In genomic region chr20:39706089-39706721, GRCh38 we compare ENCODE assay signal across 24 cellular contexts.
DNase-seq lines count a peak whose midpoint lies in the region; ATAC-seq and TF ChIP-seq lines count a peak whose summit lies in the region.
"Had no signal": no experiment of that assay in that cellular context is flagged by ENCODE, and none has a peak within 500 bp of the region (broad histone marks: within the 10 kb centered on the region; RNA-seq: fewer than 3 reads in every experiment).

No MANE protein-coding gene starts in this region.

- intact Hi-C loops in sciatic nerve (cut with DNase I) = no loop called here

- no peak overlapping the region for H3K4me3 ChIP-seq in fibroblast of mammary gland (ENCODE audit: control insufficient read depth, low read depth, low read length)
- H3K4me3 ChIP-seq: ascending aorta, BLaER1, SJSA1, transverse colon had no signal

- DNase-seq in NCI-H345 (lab: John Stamatoyannopoulos, UW) = peak; percentile 55
- DNase-seq in NCI-H345 treated with DMSO at 0.1 percent for 48 hours (lab: John Stamatoyannopoulos, UW; ENCODE audit: unreplicated experiment) = no peak
- peak; percentile 73 for DNase-seq in NCI-H2171 (lab: John Stamatoyannopoulos, UW)
- DNase-seq in fibroblast of mammary gland (ENCODE audit: low read depth) = peak; percentile 71
- DNase-seq in sciatic nerve (ENCODE audit: low spot score) = peak; percentile 63
- DNase-seq in Ammon's horn (ENCODE audit: low spot score) = no peak
- DNase-seq: activated CD4-positive, alpha-beta T cell treated with anti-CD3 and anti-CD28 coated beads for 48 hours; activated CD8-positive, alpha-beta memory T cell treated with anti-CD3 and anti-CD28 coated beads, Interleukin-2, amount 10 ng/mL, durations not matched to agents 7 days and 5 days; COR-L47; effector CD4-positive, alpha-beta T cell; kidney glomerular epithelial cell; naive B cell; occipital lobe; PC-3; stimulated activated CD4-positive, alpha-beta T cell treated with anti-CD3 and anti-CD28 coated beads, Interleukin-12 subunit alpha, Interleukin-12 subunit beta, amount 100 ng/mL, for 4 hours; stimulated activated naive CD8-positive, alpha-beta T cell treated with anti-CD3 and anti-CD28 coated beads, Interleukin-15, amount 100 ng/mL, for 72 hours; T-helper 17 cell; transverse colon had no signal

- ATAC-seq in sciatic nerve (no peak), HG02870 (IDR thresholded peaks at IDR 0.05; ENCODE audit: unreplicated experiment) (no peak), HG02759 (IDR thresholded peaks at IDR 0.05; ENCODE audit: unreplicated experiment) (no peak)
- ATAC-seq: activated CD8-positive, alpha-beta memory T cell treated with anti-CD3 and anti-CD28 coated beads, Interleukin-2, amount 10 ng/mL, durations not matched to agents 7 days and 5 days; esophagus mucosa; PC-3; stimulated activated naive CD8-positive, alpha-beta T cell treated with anti-CD3 and anti-CD28 coated beads, Interleukin-15, amount 100 ng/mL, for 72 hours; T-helper 17 cell had no signal

- TF ChIP-seq CTCF in fibroblast of mammary gland (conservative IDR thresholded peaks at IDR 0.05; ENCODE audit: control insufficient read depth, insufficient read depth, low read depth, low read length) = no peak

Comparison
In these comparisons a context has a peak if more than half of its experiments do, and no peak if none do; other contexts are left out.
1. DNase-seq: peak in NCI-H345 (single experiment), NCI-H2171 (single experiment), fibroblast of mammary gland (single experiment) and sciatic nerve (single experiment); none in NCI-H345 treated with DMSO at 0.1 percent for 48 hours (single experiment) and Ammon's horn (single experiment).